8 cellular contexts compared by ENCODE assay signal in the genomic region with DNA sequence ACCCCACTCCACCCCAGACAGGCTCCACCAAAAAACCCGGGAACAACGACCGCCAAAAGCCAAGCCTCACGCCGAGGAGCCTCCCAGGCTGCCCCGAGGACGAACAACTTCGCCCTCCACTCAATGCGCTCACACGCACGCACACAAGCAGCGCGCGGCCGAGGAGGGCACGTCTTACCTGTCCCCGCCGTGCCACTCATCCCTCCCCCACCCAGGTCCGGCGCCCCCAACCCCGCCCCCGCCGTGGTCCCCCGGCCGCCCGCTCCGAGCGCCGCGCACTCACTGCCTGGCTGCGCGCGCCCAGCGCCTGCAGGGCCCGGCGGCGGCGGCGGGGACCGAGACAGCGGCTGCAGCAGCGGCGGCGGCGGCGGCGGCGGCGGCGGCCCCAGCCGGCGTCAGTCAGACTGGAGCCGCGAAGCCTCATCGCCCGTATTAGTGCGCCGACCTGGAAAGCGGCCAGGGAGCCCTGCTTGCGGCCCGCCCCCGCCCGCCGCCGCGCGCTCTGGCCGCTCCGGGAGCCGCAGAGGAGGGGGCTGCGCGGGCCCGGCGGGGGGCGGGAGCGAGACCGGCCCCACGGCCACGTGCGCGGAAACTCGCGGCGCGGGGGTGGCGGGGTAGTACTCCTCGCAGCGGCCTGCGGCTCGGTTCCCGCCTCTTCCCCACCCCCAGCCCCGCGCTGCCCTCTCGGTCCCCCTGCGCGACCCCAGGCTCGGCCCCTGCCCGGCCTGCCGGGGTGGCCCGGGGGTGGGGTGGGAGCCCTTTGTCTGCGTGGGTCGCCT. TPM values are rescaled to one million over a fixed set of nuclear protein-coding genes. Genes with fewer than 3 reads are reported as not detected.
A peak's percentile ranks its signal among the peaks of the same experiment; 100 is the strongest.
DNase-seq lines count a peak whose midpoint lies in the region; ATAC-seq and TF ChIP-seq lines count a peak whose summit lies in the region.

A gene (minus strand): TSS at position 406 of the 779 bp plus-strand sequence. CDS start 40,549 bp downstream, outside the sequence.

- H3K36me3 ChIP-seq in BE2C (no peaks in the 10 kb centered on the region), Panc1 (ENCODE audit: control insufficient read depth, insufficient read depth, low read length) (no peaks in the 10 kb centered on the region)

- DNase-seq in BE2C (peak; percentile 91), Panc1 (ENCODE audit: low read depth, low spot score) (no peak), cardiac fibroblast (ENCODE audit: low read depth in 2 of 2) (peak; percentile 61 to 79), inferior parietal cortex (ENCODE audit: extremely low spot score) (peak; percentile 29), putamen (ENCODE audit: low spot score) (no peak)

- H3K27ac ChIP-seq in Panc1 (ENCODE audit: low read length), result peak within 1 kb of the TSS; percentile 17; the same call in 1 of the 2 replicates
- peak within 1 kb of the TSS in 16 of 21 experiments; percentile 7 to 79 (median 68) for H3K27ac ChIP-seq in skin epidermis

- CTCF ChIA-PET in Panc1 (lab: Charles Lee), result no interaction called here

- intact Hi-C loops in Panc1 (cut with micrococcal nuclease; ENCODE audit: unreplicated experiment), result no loop called here

- no peaks in the 10 kb centered on the region for H3K9me3 ChIP-seq in BE2C
- no peaks in the 10 kb centered on the region for H3K9me3 ChIP-seq in Panc1 (ENCODE audit: control insufficient read depth, insufficient read depth, low read depth, low read length)

- no peaks in the 10 kb centered on the region for H3K27me3 ChIP-seq in BE2C
- no peaks in the 10 kb centered on the region for H3K27me3 ChIP-seq in Panc1 (ENCODE audit: control insufficient read depth, insufficient read depth, low read length)

- no TSS peak for BruUV-seq in Panc1 (replicated peaks; lab: Mats Ljungman, UMichigan)

- H3K4me1 ChIP-seq in BE2C (peaks cover 18% of the 10 kb centered on the region), Panc1 (ENCODE audit: control insufficient read depth, insufficient read depth, low read length) (no peaks in the 10 kb centered on the region)

- TF ChIP-seq CTCF in BE2C (IDR thresholded peaks at IDR 0.05; ENCODE audit: low read depth, low read length) (no peak), Panc1 (IDR thresholded peaks at IDR 0.05) (no peak), cardiac fibroblast (IDR thresholded peaks at IDR 0.05; ENCODE audit: low read depth, low read length) (no peak)

- H3K4me3 ChIP-seq in BE2C (ENCODE audit: low read depth, low read length), result peak within 1 kb of the TSS; percentile 94
- peak within 1 kb of the TSS; percentile 50 to 54 for H3K4me3 ChIP-seq in Panc1 (ENCODE audit: low read depth in 2 of 2, low read length in 2 of 2)
- H3K4me3 ChIP-seq in cardiac fibroblast (replicated peaks in 1 of 2; ENCODE audit: low read depth in 2 of 2, low read length in 2 of 2), result peak within 1 kb of the TSS; percentile 69
- peak within 1 kb of the TSS; percentile 44 to 62 (median 52) for H3K4me3 ChIP-seq in skin epidermis

- in situ Hi-C loops in Panc1 (cut with HindIII; ENCODE audit: low pct_unique_long_range_greater_than_20kb, low sequenced_read_pairs), result no loop called here

- POLR2A ChIA-PET in Panc1 (lab: Charles Lee), result no interaction called here

- ATAC-seq in GM18868 (IDR thresholded peaks at IDR 0.05; ENCODE audit: unreplicated experiment) (peak; percentile 80), HG03469 (IDR thresholded peaks at IDR 0.05; ENCODE audit: unreplicated experiment) (peak; percentile 49), Panc1 (peak; percentile 81)

RNA-seq across cellular contexts. Expression of the gene that starts here (rescaled TPM):
- 12.6 TPM for polyA plus RNA-seq in BE2C (2012; ENCODE audit: insufficient read depth, insufficient read length, low read depth)
- total RNA-seq in Panc1 (2021; ENCODE audit: unreplicated experiment), result 2.4 TPM
- polyA plus RNA-seq in Panc1 (2012; ENCODE audit: insufficient read length), result 1.7 TPM

Comparison
In these comparisons a context has a peak if more than half of its experiments do, and no peak if none do; other contexts are left out.
1. DNase-seq: peak in BE2C (single experiment), cardiac fibroblast (2 of 2) and inferior parietal cortex (single experiment); none in Panc1 (single experiment) and putamen (single experiment).
2. Peak in every context shown above with its lines, with median percentiles within 50 percentile points of each other: H3K4me3 ChIP-seq and ATAC-seq.